In the genomic region with DNA sequence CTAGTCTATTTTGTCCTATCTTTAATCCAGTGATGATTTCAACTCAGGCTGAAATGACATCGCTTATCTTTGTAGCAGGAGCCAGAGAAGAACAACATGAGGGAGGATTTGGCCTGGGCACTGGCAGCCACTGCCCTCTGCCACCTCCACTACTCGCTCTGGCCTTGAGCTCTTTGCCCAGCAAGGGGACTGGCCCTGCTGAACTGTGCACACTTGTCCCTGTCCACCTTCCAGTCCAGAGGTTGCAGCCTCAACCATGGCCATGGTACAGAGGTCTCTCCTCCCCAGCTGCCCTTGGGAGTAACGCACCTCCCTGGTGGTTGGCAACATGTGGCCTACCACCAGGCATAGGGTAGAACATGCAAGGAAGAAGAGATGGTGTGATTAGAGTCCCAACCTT, we compare ENCODE assay signal across 17 cellular contexts. TPM values are rescaled to one million over a fixed set of nuclear protein-coding genes. Genes with fewer than 3 reads are reported as not detected.
A peak's percentile ranks its signal among the peaks of the same experiment; 100 is the strongest.
DNase-seq lines count a peak whose midpoint lies in the region; ATAC-seq and TF ChIP-seq lines count a peak whose summit lies in the region.
"Had no signal": no experiment of that assay in that cellular context is flagged by ENCODE, and none has a peak within 500 bp of the region (broad histone marks: within the 10 kb centered on the region; RNA-seq: fewer than 3 reads in every experiment).

No MANE protein-coding gene starts in this region.

- ATAC-seq in psoas muscle = no peak
- ATAC-seq in right cardiac atrium = no peak
- ATAC-seq: GM23338 had no signal

- no peak for DNase-seq in Caco-2
- DNase-seq in esophagus squamous epithelium (lab: John Stamatoyannopoulos, UW) = no peak
- no peak for DNase-seq in psoas muscle
- no peak for DNase-seq in SIG-M5 (lab: John Stamatoyannopoulos, UW)
- DNase-seq in right cardiac atrium = no peak
- DNase-seq: BE2C; C1 segment of cervical spinal cord; CD4-positive, CD25-positive, alpha-beta regulatory T cell; CD8-positive, alpha-beta memory T cell; COR-L47; HCEC 1CT had no signal

- no peaks in the 10 kb centered on the region for H3K9me3 ChIP-seq in Caco-2
- H3K9me3 ChIP-seq in esophagus squamous epithelium = no peaks in the 10 kb centered on the region
- H3K9me3 ChIP-seq in psoas muscle = no peaks in the 10 kb centered on the region
- H3K9me3 ChIP-seq in right cardiac atrium (ENCODE audit: control insufficient read depth, low read length) = no peaks in the 10 kb centered on the region

- H3K27me3 ChIP-seq in Caco-2 (replicated peaks; ENCODE audit: control insufficient read depth, insufficient read depth, low read length) (no peaks in the 10 kb centered on the region), esophagus squamous epithelium (no peaks in the 10 kb centered on the region), psoas muscle (ENCODE audit: insufficient read depth in 3 of 3, low read length in 2 of 3) (no peaks in the 10 kb centered on the region), right cardiac atrium (ENCODE audit: control insufficient read depth, insufficient read depth) (no peaks in the 10 kb centered on the region)
- H3K27me3 ChIP-seq: BE2C had no signal

- POLR2A ChIA-PET in Caco-2 (lab: Charles Lee) = no interaction called here

- peaks cover 13% of the 10 kb centered on the region for H3K36me3 Mint-ChIP-seq in Caco-2 (ENCODE audit: insufficient read depth, unreplicated experiment)
- H3K36me3 Mint-ChIP-seq: CD4-positive, CD25-positive, alpha-beta regulatory T cell; CD8-positive, alpha-beta memory T cell; IgD-negative memory B cell had no signal

- no peaks in the 10 kb centered on the region for H3K27me3 Mint-ChIP-seq in Caco-2 (ENCODE audit: insufficient read depth, unreplicated experiment)
- H3K27me3 Mint-ChIP-seq: CD4-positive, CD25-positive, alpha-beta regulatory T cell had no signal

- H3K4me3 ChIP-seq in Caco-2 (ENCODE audit: low read depth, low read length) (no peak overlapping the region), esophagus squamous epithelium (no peak overlapping the region), psoas muscle (no peak overlapping the region), urinary bladder (ENCODE audit: low read depth, low read length) (no peak overlapping the region), right cardiac atrium (ENCODE audit: low read length) (no peak overlapping the region)
- H3K4me3 ChIP-seq: GM23338 had no signal

- H3K36me3 ChIP-seq in Caco-2 (ENCODE audit: control insufficient read depth, insufficient read depth, low read length) (no peaks in the 10 kb centered on the region; the same call in 1 of the 2 replicates), esophagus squamous epithelium (no peaks in the 10 kb centered on the region), psoas muscle (ENCODE audit: insufficient read depth in 1 of 2, low read depth in 1 of 2) (no peaks in the 10 kb centered on the region), urinary bladder (ENCODE audit: insufficient read depth) (no peaks in the 10 kb centered on the region)
- H3K36me3 ChIP-seq: BE2C had no signal

- no TSS peak for BruUV-seq in Caco-2 (replicated peaks; lab: Mats Ljungman, UMichigan)

- CTCF ChIA-PET in Caco-2 (lab: Charles Lee) = no interaction called here

- H3K27ac ChIP-seq in esophagus squamous epithelium (peak overlapping the region in 3 of 4 donors; percentile 33 to 65 (median 42)), psoas muscle (peak overlapping the region; percentile 67), urinary bladder (ENCODE audit: low read depth) (peak overlapping the region; percentile 11), right cardiac atrium (ENCODE audit: low read length) (no peak overlapping the region)
- H3K27ac ChIP-seq: HL-60 had no signal

- peaks cover 58% of the 10 kb centered on the region for H3K4me1 ChIP-seq in Caco-2
- peaks cover 3 to 39% (median 23%) of the 10 kb centered on the region in 3 donors for H3K4me1 ChIP-seq in esophagus squamous epithelium
- peaks cover 30% of the 10 kb centered on the region for H3K4me1 ChIP-seq in psoas muscle
- no peaks in the 10 kb centered on the region for H3K4me1 ChIP-seq in urinary bladder (ENCODE audit: insufficient read depth)
- H3K4me1 ChIP-seq in right cardiac atrium (ENCODE audit: control insufficient read depth, insufficient read depth, low read length) = peaks cover 2% of the 10 kb centered on the region

- H3K4me3 Mint-ChIP-seq in Caco-2 (ENCODE audit: unreplicated experiment) = no peak overlapping the region
- H3K4me3 Mint-ChIP-seq: CD4-positive, CD25-positive, alpha-beta regulatory T cell; CD8-positive, alpha-beta memory T cell; GM23338; IgD-negative memory B cell had no signal

- WGBS in esophagus squamous epithelium, 2 donors = 84 to 100% methylated on average over 2 of the region's 3 CpGs
- 84 to 93% (median 92%) methylated on average over 3 of the region's 3 CpGs for WGBS in psoas muscle, 3 donors
- 79% methylated on average over 3 of the region's 3 CpGs for WGBS in urinary bladder
- 95% methylated on average over 3 of the region's 3 CpGs for WGBS in right cardiac atrium

- no peaks in the 10 kb centered on the region for H3K9me3 Mint-ChIP-seq in Caco-2 (ENCODE audit: unreplicated experiment)
- H3K9me3 Mint-ChIP-seq: CD4-positive, CD25-positive, alpha-beta regulatory T cell; CD8-positive, alpha-beta memory T cell; GM23338; IgD-negative memory B cell had no signal

- no peak for TF ChIP-seq POLR2A in esophagus squamous epithelium (IDR thresholded peaks at IDR 0.05)

- TF ChIP-seq CTCF in Caco-2 (IDR thresholded peaks at IDR 0.05; ENCODE audit: insufficient read depth in 1 of 2, low read depth in 1 of 2, low read length in 1 of 2, severe bottlenecking in 1 of 2, unreplicated experiment in 1 of 2) (no peak), esophagus squamous epithelium (IDR thresholded peaks at IDR 0.05) (no peak), psoas muscle (IDR thresholded peaks at IDR 0.05) (no peak)

- intact Hi-C loops in Caco-2 (cut with micrococcal nuclease; ENCODE audit: unreplicated experiment) = loop anchor here (5.0 kb wide), 1 partner anchor 129 kb away; no protein-coding TSS in a partner anchor
- intact Hi-C loops in esophagus squamous epithelium (cut with DNase I) = no loop called here
- intact Hi-C loops in psoas muscle (cut with DNase I) = loop anchor here in 1 of 2 donors (5.0 kb wide), 3 partner anchors 39 to 174 kb away; no protein-coding TSS in a partner anchor
- intact Hi-C loops in right cardiac atrium (cut with DNase I) = no loop called here

- H3K4me1 Mint-ChIP-seq in Caco-2 (ENCODE audit: low read depth, unreplicated experiment) = peaks cover 42% of the 10 kb centered on the region

- H3K27ac Mint-ChIP-seq in Caco-2 (ENCODE audit: unreplicated experiment) = peak overlapping the region; percentile 85
- H3K27ac Mint-ChIP-seq: CD4-positive, CD25-positive, alpha-beta regulatory T cell; CD8-positive, alpha-beta memory T cell; GM23338; IgD-negative memory B cell had no signal

RNA-seq across cellular contexts. Expression of a gene that starts 8.4 kb away (rescaled TPM):
- 21.0 and 24.3 TPM in 2 replicates for total RNA-seq in Caco-2 (2022)
- under 1 TPM in 2 of 4 donors, not detected in 2; under 0.01 to 0.09 TPM for total RNA-seq in esophagus squamous epithelium
- under 1 TPM in 2 of 4 donors, not detected in 2; 0.15 to 0.16 TPM for total RNA-seq in psoas muscle
- polyA plus RNA-seq in psoas muscle = under 1 TPM; 0.01 to 0.13 (median 0.03) TPM
- total RNA-seq in urinary bladder = not detected
- polyA plus RNA-seq in urinary bladder = 0.10 TPM
- under 1 TPM in 1 of 4 donors, not detected in 3; 0.09 TPM for total RNA-seq in right cardiac atrium
- polyA plus RNA-seq in right cardiac atrium = 0.07 TPM
- total RNA-seq: A172; CD4-positive, CD25-positive, alpha-beta regulatory T cell; CD8-positive, alpha-beta memory T cell; GM23338; HT1080 had no signal
- polyA plus RNA-seq: CD4-positive, CD25-positive, alpha-beta regulatory T cell; CD8-positive, alpha-beta memory T cell; GM23338; IgD-negative memory B cell had no signal

Comparison
In these comparisons a context has a peak if more than half of its experiments do, and no peak if none do; other contexts are left out.
1. RNA of a gene that starts 8.4 kb away (total RNA-seq): 21.0 to 24.3 TPM in Caco-2; not detected in urinary bladder (single experiment), 0.15 to 0.16 TPM in psoas muscle, 0.09 TPM in right cardiac atrium and under 0.01 to 0.09 TPM in esophagus squamous epithelium; every median in the first group is over 10 times any median in the second.